In the genomic region with DNA sequence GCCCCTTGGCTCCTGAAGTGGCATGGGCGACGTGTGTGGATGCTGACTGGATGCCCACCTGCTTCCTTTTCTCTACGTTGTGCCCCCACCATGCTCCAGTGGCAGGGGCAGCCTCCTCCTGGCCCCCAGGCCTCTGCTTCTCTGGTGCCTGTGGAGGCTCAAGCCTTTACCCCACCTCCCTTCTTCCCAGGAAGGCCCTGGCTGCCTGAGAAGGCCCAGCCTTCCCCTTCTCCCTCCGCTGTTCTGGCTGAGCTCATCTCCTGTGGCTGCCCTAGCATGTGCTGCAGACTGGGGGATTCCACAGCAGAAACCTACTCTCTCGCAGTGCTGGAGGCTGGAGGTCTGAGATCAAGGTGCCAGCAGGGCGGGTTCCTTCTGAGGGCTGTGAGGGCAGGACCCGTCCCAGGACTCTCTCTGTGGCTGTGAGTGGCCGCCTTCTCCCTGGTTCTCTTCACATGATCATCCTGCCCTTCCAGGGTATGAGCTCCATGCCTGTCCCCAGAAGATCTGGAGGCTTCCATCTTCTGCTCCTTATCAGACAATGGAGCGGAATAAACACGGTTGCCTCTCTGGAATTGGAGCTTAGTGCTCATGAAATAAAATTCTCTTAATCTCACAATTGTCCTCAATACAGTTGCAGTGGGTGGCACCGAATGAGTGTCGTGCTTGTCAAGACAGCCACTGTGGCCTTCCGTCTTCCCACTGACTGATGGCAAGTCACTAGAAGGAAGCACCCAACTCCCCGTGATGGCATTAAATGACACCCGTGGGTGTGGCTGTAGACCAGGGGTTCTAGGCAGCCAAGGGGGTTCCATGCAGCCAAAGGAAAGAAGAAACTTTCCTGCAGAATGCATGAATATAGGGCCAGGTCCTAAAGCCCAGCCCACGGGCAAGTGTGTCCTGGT, we compare ENCODE assay signal across 23 cellular contexts. TPM values are rescaled to one million over a fixed set of nuclear protein-coding genes. Genes with fewer than 3 reads are reported as not detected.
A peak's percentile ranks its signal among the peaks of the same experiment; 100 is the strongest.
DNase-seq lines count a peak whose midpoint lies in the region; ATAC-seq lines count a peak whose summit lies in the region.
"Had no signal": no experiment of that assay in that cellular context is flagged by ENCODE, and none has a peak within 500 bp of the region (broad histone marks: within the 10 kb centered on the region; RNA-seq: fewer than 3 reads in every experiment).

No MANE protein-coding gene starts in this region.

- peak overlapping the region; percentile 98 for H3K27ac ChIP-seq in caudate nucleus (ENCODE audit: low read depth, low read length)
- H3K27ac ChIP-seq in substantia nigra (ENCODE audit: low read depth, low read length, poor library complexity, severe bottlenecking) = peak overlapping the region; percentile 95
- H3K27ac ChIP-seq: 22Rv1, A549 had no signal

- peak; percentile 38 for DNase-seq in activated effector memory CD4-positive, alpha-beta T cell treated with anti-CD3 and anti-CD28 coated beads, Interleukin-2, amount 50 U/mL, for 16 hours
- DNase-seq in activated effector memory CD4-positive, alpha-beta T cell treated with Interleukin-2 at 50 U/mL for 16 hours = no peak
- DNase-seq in caudate nucleus (lab: John Stamatoyannopoulos, UW) = peak in 3 of 61 donors; percentile 22 to 33 (median 30)
- peak; percentile 69 for DNase-seq in mesenteric fat pad (ENCODE audit: low spot score)
- DNase-seq in substantia nigra (lab: John Stamatoyannopoulos, UW) = no peak
- DNase-seq in NCI-H1930 (lab: John Stamatoyannopoulos, UW) = no peak
- DNase-seq in ureter (ENCODE audit: low spot score) = no peak
- DNase-seq: AML-193; CD4-positive, alpha-beta memory T cell; DMS 273 treated with DMSO at 0.1 percent for 48 hours; DMS53; DND-41; EL; GOT3; H7; HFFc6 had no signal

- ATAC-seq in GM21423 (IDR thresholded peaks at IDR 0.05; ENCODE audit: unreplicated experiment) = no peak
- ATAC-seq: A549, GM12878, HCT116, HepG2 had no signal

RNA-seq across cellular contexts. Expression of a gene that starts 25.1 kb away (rescaled TPM):
- total RNA-seq in mesenteric fat pad (1.8 TPM), ureter (0.60 TPM)
- total RNA-seq: CD4-positive, alpha-beta memory T cell; G401; HepG2; HFFc6 had no signal

Comparison
In these comparisons a context has a peak if more than half of its experiments do, and no peak if none do; other contexts are left out.
1. DNase-seq: peak in activated effector memory CD4-positive, alpha-beta T cell treated with anti-CD3 and anti-CD28 coated beads, Interleukin-2, amount 50 U/mL, for 16 hours (single experiment) and mesenteric fat pad (single experiment); none in activated effector memory CD4-positive, alpha-beta T cell treated with Interleukin-2 at 50 U/mL for 16 hours (single experiment), substantia nigra (0 of 49), NCI-H1930 (0 of 2) and ureter (single experiment).